10 cellular contexts compared by ENCODE assay signal in genomic region chr1:2126331-2127180, GRCh38.
DNase-seq lines count a peak whose midpoint lies in the region; ATAC-seq and TF ChIP-seq lines count a peak whose summit lies in the region.
"Had no signal": no experiment of that assay in that cellular context is flagged by ENCODE, and none has a peak within 500 bp of the region (broad histone marks: within the 10 kb centered on the region; RNA-seq: fewer than 3 reads in every experiment).

No MANE protein-coding gene starts in this region.

- no peak overlapping the region for H3K23ac ChIP-seq in H9 (ENCODE audit: insufficient read length, low read depth, low read length)

- peak; percentile 28 for DNase-seq in activated CD4-positive, alpha-beta T cell treated with anti-CD3 and anti-CD28 coated beads for 36 hours
- no peak for DNase-seq in activated CD4-positive, alpha-beta T cell treated with anti-CD3 and anti-CD28 coated beads for 1 hour
- DNase-seq in T-cell (peak in 4 of 34 experiments; percentile 13 to 22 (median 18)), cardiac septum (ENCODE audit: low spot score) (peak; percentile 51), smooth muscle cell (lab: John Stamatoyannopoulos, UW; ENCODE audit: unreplicated experiment) (no peak), H9 (no peak), A172 (ENCODE audit: low spot score) (no peak)
- no peak for DNase-seq in stimulated activated naive B cell treated with anti-CD40 and anti-IgM and Interleukin-4, amounts not matched to agents 10 μg/mL and 1 μg/mL and 100 μg/mL, for 72 hours
- DNase-seq: MG63, stomach had no signal

- peak overlapping the region; percentile 79 for H3K27ac Mint-ChIP-seq in activated CD4-positive, alpha-beta T cell treated with anti-CD3 and anti-CD28 coated beads for 36 hours
- H3K27ac Mint-ChIP-seq in T-cell (peak overlapping the region; percentile 76 to 83), H9 (peak overlapping the region in 1 of 3 experiments; percentile 73; a peak in 3 of 7 replicates)
- H3K27ac Mint-ChIP-seq in stimulated activated naive B cell treated with anti-CD40 and anti-IgM and Interleukin-4, amounts not matched to agents 10 μg/mL and 1 μg/mL and 100 μg/mL, for 72 hours = peak overlapping the region; percentile 98

- intact Hi-C loops in activated CD4-positive, alpha-beta T cell treated with anti-CD3 and anti-CD28 coated beads for 36 hours (cut with DNase I, micrococcal nuclease) = no loop called here
- intact Hi-C loops in cardiac septum (cut with DNase I) = loop anchor here (5.0 kb wide), 1 partner anchor 256 kb away; no protein-coding TSS in a partner anchor

- H2AK5ac ChIP-seq in H9 (ENCODE audit: insufficient read length, low read length) = no peak overlapping the region

- H3F3A ChIP-seq in smooth muscle cell (ENCODE audit: low read depth) = no peaks in the 10 kb centered on the region

- no peak overlapping the region for H2BK120ac ChIP-seq in H9 (ENCODE audit: low read depth, low read length, poor library complexity, severe bottlenecking)

- H3K9me3 ChIP-seq in smooth muscle cell (replicated peaks; ENCODE audit: low read depth) = no peaks in the 10 kb centered on the region
- H3K9me3 ChIP-seq in H9 (ENCODE audit: control insufficient read depth, low read depth, low read length) = no peaks in the 10 kb centered on the region
- H3K9me3 ChIP-seq: MG63, stomach had no signal

- no peak overlapping the region for H2BK20ac ChIP-seq in H9 (ENCODE audit: low read depth, low read length, poor library complexity, severe bottlenecking)

- H2BK12ac ChIP-seq in H9 (ENCODE audit: insufficient read length, low read depth, low read length) = no peak overlapping the region

- H2BK5ac ChIP-seq in H9 (ENCODE audit: insufficient read length, low read length) = no peak overlapping the region

- H4K20me1 ChIP-seq in smooth muscle cell (ENCODE audit: low read depth) (no peaks in the 10 kb centered on the region), H9 (ENCODE audit: control insufficient read depth, insufficient read depth, insufficient read length) (no peaks in the 10 kb centered on the region)

- peaks cover 6% of the 10 kb centered on the region for H3K4me1 Mint-ChIP-seq in activated CD4-positive, alpha-beta T cell treated with anti-CD3 and anti-CD28 coated beads for 36 hours
- peaks cover 18 to 29% (median 24%) of the 10 kb centered on the region in 3 donors for H3K4me1 Mint-ChIP-seq in T-cell
- peaks cover 29 to 51% of the 10 kb centered on the region in 2 donors for H3K4me1 Mint-ChIP-seq in stimulated activated naive B cell treated with anti-CD40 and anti-IgM and Interleukin-4, amounts not matched to agents 10 μg/mL and 1 μg/mL and 100 μg/mL, for 72 hours
- H3K4me1 Mint-ChIP-seq in H9 = peaks cover 22 to 25% of the 10 kb centered on the region in 2 experiments

- POLR2A ChIA-PET in activated CD4-positive, alpha-beta T cell treated with anti-CD3 and anti-CD28 coated beads for 36 hours (lab: Charles Lee) = interaction anchor here (0.7 kb wide), 1 partner anchor 272 kb away, joined by 4 read pairs; no protein-coding TSS in a partner anchor
- POLR2A ChIA-PET in T-cell (lab: Charles Lee) = no interaction called here

- no peak overlapping the region for H3K4ac ChIP-seq in H9 (ENCODE audit: low read depth, low read length)

- H3K9ac ChIP-seq in smooth muscle cell (ENCODE audit: low read depth) (no peak overlapping the region), H9 (ENCODE audit: extremely low read depth, insufficient read length, low read length) (no peak overlapping the region)

- H4K5ac ChIP-seq in H9 (ENCODE audit: insufficient read length, low read depth, low read length) = no peak overlapping the region

- H3K36me3 ChIP-seq in smooth muscle cell (ENCODE audit: low read depth) = no peaks in the 10 kb centered on the region
- H3K36me3 ChIP-seq: MG63, stomach had no signal

- no peak overlapping the region for H3K18ac ChIP-seq in H9 (ENCODE audit: insufficient read length, low read depth, low read length)

- peak; percentile 73 for ATAC-seq in activated CD4-positive, alpha-beta T cell treated with anti-CD3 and anti-CD28 coated beads for 36 hours
- ATAC-seq in T-cell (replicated peaks in 1 of 4) = peak in 3 of 4 experiments; percentile 60 to 74 (median 74)
- ATAC-seq in stimulated activated naive B cell treated with anti-CD40 and anti-IgM and Interleukin-4, amounts not matched to agents 10 μg/mL and 1 μg/mL and 100 μg/mL, for 72 hours (replicated peaks) = peak; percentile 79 to 80

- 94% methylated on average over 37 of the region's 39 CpGs for WGBS in smooth muscle cell (ENCODE audit: low lambda C conversion rate)
- WGBS in H9 (ENCODE audit: extremely low coverage, insufficient read length, low lambda C conversion rate) = no CpG with 5 or more reads among the region's 39 CpGs

- H3K79me2 ChIP-seq in smooth muscle cell (ENCODE audit: low read depth) (no peaks in the 10 kb centered on the region), H9 (ENCODE audit: insufficient read depth, low read length) (peaks cover 1% of the 10 kb centered on the region; the same call in 1 of the 2 replicates)

- no peak overlapping the region for H4K91ac ChIP-seq in H9 (ENCODE audit: insufficient read length, low read depth, low read length)

- no peak overlapping the region for H4K8ac ChIP-seq in H9 (replicated peaks; ENCODE audit: insufficient read length, low read depth, low read length)

- H3K4me1 ChIP-seq in smooth muscle cell (ENCODE audit: low read depth) = peaks cover 6% of the 10 kb centered on the region
- peaks cover 4% of the 10 kb centered on the region; the same call in 1 of the 2 replicates for H3K4me1 ChIP-seq in H9 (ENCODE audit: insufficient read depth, low read length)

- H3K4me3 ChIP-seq in smooth muscle cell = no peak overlapping the region
- H3K4me3 ChIP-seq: MG63 had no signal

- no peak overlapping the region for H3T11ph ChIP-seq in H9 (ENCODE audit: low read length)

- no peak overlapping the region; the same call in 1 of the 2 replicates for H3K14ac ChIP-seq in H9 (ENCODE audit: insufficient read depth, low read length)

- H2BK15ac ChIP-seq in H9 (ENCODE audit: low read depth, low read length) = no peak overlapping the region

- H3K36me3 Mint-ChIP-seq in activated CD4-positive, alpha-beta T cell treated with anti-CD3 and anti-CD28 coated beads for 36 hours (ENCODE audit: low read depth) = no peaks in the 10 kb centered on the region
- no peaks in the 10 kb centered on the region for H3K36me3 Mint-ChIP-seq in T-cell
- peaks cover under 1 to 2% of the 10 kb centered on the region in 2 donors for H3K36me3 Mint-ChIP-seq in stimulated activated naive B cell treated with anti-CD40 and anti-IgM and Interleukin-4, amounts not matched to agents 10 μg/mL and 1 μg/mL and 100 μg/mL, for 72 hours
- peaks cover 0 to 9% (median 0%) of the 10 kb centered on the region in 3 experiments; a peak in 1 of 7 replicates for H3K36me3 Mint-ChIP-seq in H9 (ENCODE audit: insufficient read depth in 1 of 3, low read depth in 3 of 3)

- no peaks in the 10 kb centered on the region for H3K27me3 Mint-ChIP-seq in activated CD4-positive, alpha-beta T cell treated with anti-CD3 and anti-CD28 coated beads for 36 hours
- no peaks in the 10 kb centered on the region for H3K27me3 Mint-ChIP-seq in T-cell
- no peaks in the 10 kb centered on the region for H3K27me3 Mint-ChIP-seq in stimulated activated naive B cell treated with anti-CD40 and anti-IgM and Interleukin-4, amounts not matched to agents 10 μg/mL and 1 μg/mL and 100 μg/mL, for 72 hours
- H3K27me3 Mint-ChIP-seq in H9 (ENCODE audit: low read depth) = no peaks in the 10 kb centered on the region

- CTCF ChIA-PET in activated CD4-positive, alpha-beta T cell treated with anti-CD3 and anti-CD28 coated beads for 36 hours (lab: Charles Lee) = interaction anchor here (0.6 to 2.7 kb wide), 3 partner anchors 11 to 41 kb away, joined by 3 to 7 read pairs (median 4); no protein-coding TSS in a partner anchor
- CTCF ChIA-PET in T-cell (lab: Charles Lee) = no interaction called here

- no peaks in the 10 kb centered on the region for H3K23me2 ChIP-seq in H9 (ENCODE audit: insufficient read length, low read depth, low read length, poor library complexity, severe bottlenecking)

- no peaks in the 10 kb centered on the region for H3K27me3 ChIP-seq in smooth muscle cell (ENCODE audit: low read depth)
- H3K27me3 ChIP-seq in H9 (ENCODE audit: insufficient read depth, low read length) = no peaks in the 10 kb centered on the region
- H3K27me3 ChIP-seq: MG63, stomach had no signal

- peaks cover 2% of the 10 kb centered on the region for H3K9me3 Mint-ChIP-seq in activated CD4-positive, alpha-beta T cell treated with anti-CD3 and anti-CD28 coated beads for 36 hours (ENCODE audit: low read depth)
- H3K9me3 Mint-ChIP-seq in T-cell (no peaks in the 10 kb centered on the region), H9 (peaks cover 5 to 7% of the 10 kb centered on the region in 2 experiments; a peak in 4 of 5 replicates)
- H3K9me3 Mint-ChIP-seq in stimulated activated naive B cell treated with anti-CD40 and anti-IgM and Interleukin-4, amounts not matched to agents 10 μg/mL and 1 μg/mL and 100 μg/mL, for 72 hours = peaks cover 0 to under 1% of the 10 kb centered on the region in 2 donors

- H3K56ac ChIP-seq in H9 (ENCODE audit: insufficient read length, low read depth, low read length) = no peak overlapping the region

- H3K4me2 ChIP-seq in smooth muscle cell = no peak overlapping the region
- H3K4me2 ChIP-seq in H9 (ENCODE audit: insufficient read depth, insufficient read length, low read length) = no peak overlapping the region

- H2AFZ ChIP-seq in smooth muscle cell (ENCODE audit: low read depth) (no peak overlapping the region), H9 (ENCODE audit: low read length) (no peak overlapping the region)

- no peaks in the 10 kb centered on the region for H3K79me1 ChIP-seq in H9 (ENCODE audit: insufficient read depth, low read depth, low read length, poor library complexity, severe bottlenecking)

- TF ChIP-seq CTCF in smooth muscle cell (IDR thresholded peaks at IDR 0.05; ENCODE audit: borderline replicate concordance, insufficient read depth, poor library complexity, severe bottlenecking) = no peak
- TF ChIP-seq CTCF in H9 (conservative IDR thresholded peaks at IDR 0.05) = no peak

- peak overlapping the region; percentile 34 for H3K4me3 Mint-ChIP-seq in activated CD4-positive, alpha-beta T cell treated with anti-CD3 and anti-CD28 coated beads for 36 hours
- H3K4me3 Mint-ChIP-seq in T-cell = peak overlapping the region; percentile 60 to 75 (median 71)
- peak overlapping the region; percentile 84 to 85 for H3K4me3 Mint-ChIP-seq in stimulated activated naive B cell treated with anti-CD40 and anti-IgM and Interleukin-4, amounts not matched to agents 10 μg/mL and 1 μg/mL and 100 μg/mL, for 72 hours
- peak overlapping the region in 1 of 2 experiments; percentile 26; a peak in 1 of 5 replicates for H3K4me3 Mint-ChIP-seq in H9

- H3K27ac ChIP-seq in smooth muscle cell (ENCODE audit: low read depth) = no peak overlapping the region
- no peak overlapping the region for H3K27ac ChIP-seq in H9 (ENCODE audit: insufficient read length, low read depth, low read length)

Comparison
In these comparisons a context has a peak if more than half of its experiments do, and no peak if none do; other contexts are left out.
1. DNase-seq: peak in activated CD4-positive, alpha-beta T cell treated with anti-CD3 and anti-CD28 coated beads for 36 hours (single experiment) and cardiac septum (single experiment); none in activated CD4-positive, alpha-beta T cell treated with anti-CD3 and anti-CD28 coated beads for 1 hour (single experiment), stimulated activated naive B cell treated with anti-CD40 and anti-IgM and Interleukin-4, amounts not matched to agents 10 μg/mL and 1 μg/mL and 100 μg/mL, for 72 hours (single experiment), smooth muscle cell (single experiment), H9 (single experiment) and A172 (single experiment).
2. Peak in every context shown above with its lines, with median percentiles within 50 percentile points of each other: ATAC-seq.